ENCODE assay signal across 19 cellular contexts in the genomic region with DNA sequence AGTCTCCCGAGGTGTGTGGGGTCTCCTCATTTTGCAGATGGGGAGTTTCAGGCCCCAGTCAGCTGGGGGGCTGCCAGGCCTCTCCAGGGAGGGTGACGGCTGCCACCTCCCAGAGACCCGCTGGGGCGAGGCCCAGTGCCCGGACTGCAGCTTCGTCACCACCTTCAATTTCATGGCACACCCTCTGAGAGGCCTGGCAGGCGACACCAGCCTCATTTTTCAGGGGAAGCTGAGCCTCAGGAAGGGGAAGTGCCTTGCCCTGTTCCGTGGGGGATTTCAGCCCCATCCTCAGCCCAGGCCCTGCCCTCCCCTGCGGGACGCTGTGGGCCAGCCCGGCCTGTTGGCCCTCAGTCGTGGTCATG. TPM values are rescaled to one million over a fixed set of nuclear protein-coding genes. Genes with fewer than 3 reads are reported as not detected.
"Had no signal": no experiment of that assay in that cellular context is flagged by ENCODE, and none has a peak within 500 bp of the region (broad histone marks: within the 10 kb centered on the region; RNA-seq: fewer than 3 reads in every experiment).

No MANE protein-coding gene starts in this region.

RNA-seq across cellular contexts. Expression of a gene that starts 0.4 kb away (rescaled TPM):
- total RNA-seq: heart left ventricle, hepatocyte, left cardiac atrium, left lobe of liver, liver, lung, mesothelial cell of epicardium, mononuclear cell, neural crest cell, osteoblast, pancreas, prostate gland, right lobe of liver, skeletal muscle tissue, smooth muscle cell, subcutaneous adipose tissue, thoracic aorta, ureter, uterus had no signal
- polyA plus RNA-seq: heart left ventricle, hepatocyte, liver, lung, pancreas, smooth muscle cell had no signal
